Comparison of ENCODE assay signal across 1 cellular context in genomic region chr14:105050551-105050897, GRCh38.
TF ChIP-seq lines count a peak whose summit lies in the region.

No MANE protein-coding gene starts in this region.

TF ChIP-seq in HEK293, 187 proteins besides CTCF, POLR2A, EP300 and RAD21 (continued from another document and continues in another):
- TF ChIP-seq INSM2 (tag by site-specific recombination; IDR thresholded peaks at IDR 0.05) = no peak
- TF ChIP-seq ZNF221 (tag by site-specific recombination; IDR thresholded peaks at IDR 0.05; ENCODE audit: borderline replicate concordance) = no peak
- no peak for TF ChIP-seq ZNF114 (tag by site-specific recombination; IDR thresholded peaks at IDR 0.05)
- TF ChIP-seq SCRT1 (tag by site-specific recombination; IDR thresholded peaks at IDR 0.05; ENCODE audit: borderline replicate concordance) = no peak
- no peak for TF ChIP-seq HOXC10 (CRISPR knock-in tag; IDR thresholded peaks at IDR 0.05)
- peak; percentile 92 for TF ChIP-seq ZBTB17 (tag by site-specific recombination; IDR thresholded peaks at IDR 0.05)
- no peak for TF ChIP-seq ZNF280C (tag by site-specific recombination; IDR thresholded peaks at IDR 0.05)
- no peak for TF ChIP-seq ZNF184 (tag by site-specific recombination; IDR thresholded peaks at IDR 0.05)
- no peak for TF ChIP-seq BCL11A (tag by site-specific recombination; IDR thresholded peaks at IDR 0.05; ENCODE audit: low read depth)
- no peak for TF ChIP-seq ZNF660 (tag by site-specific recombination; IDR thresholded peaks at IDR 0.05)
- no peak for TF ChIP-seq ZNF510 (tag by site-specific recombination; IDR thresholded peaks at IDR 0.05; ENCODE audit: insufficient replicate concordance)
- no peak for TF ChIP-seq ATF2 (tag by site-specific recombination; IDR thresholded peaks at IDR 0.05; ENCODE audit: low read depth)
- TF ChIP-seq ZBTB44 (tag by site-specific recombination; IDR thresholded peaks at IDR 0.05) = peak; percentile 63
- TF ChIP-seq ZFP69B (tag by site-specific recombination; IDR thresholded peaks at IDR 0.05) = peak; percentile 34; the same call in 1 of the 2 replicates
- TF ChIP-seq TSHZ1 (tag by site-specific recombination; IDR thresholded peaks at IDR 0.05; ENCODE audit: borderline replicate concordance) = no peak
- no peak for TF ChIP-seq ZNF639 (tag by site-specific recombination; IDR thresholded peaks at IDR 0.05)
- no peak for TF ChIP-seq ZBTB10 (tag by site-specific recombination; IDR thresholded peaks at IDR 0.05)
- TF ChIP-seq AEBP2 (tag by site-specific recombination; IDR thresholded peaks at IDR 0.05; ENCODE audit: borderline replicate concordance) = no peak
- TF ChIP-seq ZNF692 (tag by site-specific recombination; IDR thresholded peaks at IDR 0.05) = peak; percentile 67
- no peak for TF ChIP-seq BCL6B (tag by site-specific recombination; IDR thresholded peaks at IDR 0.05)
- TF ChIP-seq ZNF776 (tag by site-specific recombination; IDR thresholded peaks at IDR 0.05; ENCODE audit: borderline replicate concordance) = no peak
- no peak for TF ChIP-seq ZNF354C (tag by site-specific recombination; IDR thresholded peaks at IDR 0.05; ENCODE audit: borderline replicate concordance, low read depth)
- no peak for TF ChIP-seq KLF9 (tag by site-specific recombination; IDR thresholded peaks at IDR 0.05; ENCODE audit: low read depth)
- no peak for TF ChIP-seq ZNF792 (tag by site-specific recombination; IDR thresholded peaks at IDR 0.05)
- no peak for TF ChIP-seq SP2 (tag by site-specific recombination; IDR thresholded peaks at IDR 0.05)
- TF ChIP-seq ZNF404 (tag by site-specific recombination; IDR thresholded peaks at IDR 0.05) = no peak
- no peak for TF ChIP-seq ZFP37 (tag by site-specific recombination; IDR thresholded peaks at IDR 0.05)
- no peak for TF ChIP-seq ZNF747 (tag by site-specific recombination; IDR thresholded peaks at IDR 0.05)
- TF ChIP-seq PRDM4 (tag by site-specific recombination; IDR thresholded peaks at IDR 0.05) = no peak
- TF ChIP-seq ZNF837 (tag by site-specific recombination; IDR thresholded peaks at IDR 0.05) = no peak
- TF ChIP-seq ZNF133 (tag by site-specific recombination; IDR thresholded peaks at IDR 0.05) = no peak
- TF ChIP-seq ZNF626 (tag by site-specific recombination; IDR thresholded peaks at IDR 0.05) = no peak
- peak; percentile 71 for TF ChIP-seq ZNF335 (tag by site-specific recombination; conservative IDR thresholded peaks at IDR 0.05)
- peak; percentile 59; the same call in 1 of the 2 replicates for TF ChIP-seq GLIS1 (tag by site-specific recombination; IDR thresholded peaks at IDR 0.05)
- TF ChIP-seq ZNF423 (tag by site-specific recombination; IDR thresholded peaks at IDR 0.05) = no peak
- TF ChIP-seq ZNF391 (tag by site-specific recombination; IDR thresholded peaks at IDR 0.05; ENCODE audit: borderline replicate concordance, low read depth) = no peak
